ENCODE assay signal across 8 cellular contexts in the genomic region with DNA sequence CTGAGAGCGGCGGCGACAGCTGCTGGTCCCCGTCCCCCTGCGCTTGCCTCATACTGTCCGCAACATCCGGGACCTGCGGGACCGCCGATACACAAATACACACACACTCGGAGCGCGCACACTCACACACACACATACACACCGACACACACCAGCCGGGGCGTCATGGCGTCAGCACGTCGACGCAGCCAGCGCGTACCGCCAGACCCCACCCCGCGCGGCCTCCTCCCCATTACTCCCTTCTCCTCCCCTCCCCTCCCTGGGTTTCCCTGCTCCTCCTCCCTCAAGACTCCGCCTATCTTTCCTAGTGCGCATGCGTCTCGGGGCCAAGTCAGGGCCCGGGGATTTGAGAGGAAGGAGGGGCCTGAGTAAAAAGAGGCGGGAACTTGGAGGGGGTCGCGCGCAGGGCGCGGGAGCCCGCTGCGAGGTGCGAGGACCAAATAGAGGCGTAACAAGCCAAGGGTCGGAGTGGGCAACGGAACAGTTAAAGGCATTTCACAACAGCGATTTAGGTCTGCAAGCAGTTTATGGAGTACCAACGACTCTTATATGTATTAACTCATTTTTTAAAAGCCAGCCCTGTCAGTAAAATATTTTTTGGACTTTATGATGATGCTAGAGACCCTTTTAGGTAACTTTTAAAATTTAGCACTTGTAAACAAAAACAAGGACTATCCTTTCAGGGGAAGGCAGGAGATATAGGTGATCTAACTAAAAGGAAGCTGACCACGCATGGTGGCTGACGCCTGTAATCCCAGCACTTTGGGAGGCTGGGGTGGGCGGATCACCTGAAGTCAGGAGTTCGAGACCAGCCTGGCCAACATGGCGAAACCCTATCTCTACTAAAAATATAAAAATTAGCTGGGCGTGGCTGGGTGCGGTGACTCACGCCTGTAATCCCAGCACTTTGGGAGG. TPM values are rescaled to one million over a fixed set of nuclear protein-coding genes. Genes with fewer than 3 reads are reported as not detected.
A peak's percentile ranks its signal among the peaks of the same experiment; 100 is the strongest.
DNase-seq lines count a peak whose midpoint lies in the region; ATAC-seq, FAIRE-seq and TF ChIP-seq lines count a peak whose summit lies in the region.

A gene (minus strand): TSS at position 165 of the 915 bp plus-strand sequence. CDS start 55,287 bp downstream, outside the sequence.

- 16 to 17% methylated on average over 49 to 53 of the region's 53 CpGs for WGBS in heart right ventricle, 2 donors

- FAIRE-seq in GM12891 (lab: Jason Lieb, UNC): peak; percentile 99

- TF ChIP-seq CTCF in heart right ventricle (IDR thresholded peaks at IDR 0.05) (no peak), upper lobe of right lung (IDR thresholded peaks at IDR 0.05) (no peak)

- H3K27me3 ChIP-seq in heart right ventricle (no peaks in the 10 kb centered on the region), upper lobe of right lung (no peaks in the 10 kb centered on the region)

- peaks cover 0 to 53% (median 40%) of the 10 kb centered on the region in 9 donors for H3K4me1 ChIP-seq in heart right ventricle
- H3K4me1 ChIP-seq in upper lobe of right lung: peaks cover 32% of the 10 kb centered on the region

- H3K9me3 ChIP-seq in heart right ventricle: no peaks in the 10 kb centered on the region
- no peaks in the 10 kb centered on the region for H3K9me3 ChIP-seq in upper lobe of right lung

- peaks cover 0 to 25% (median 0%) of the 10 kb centered on the region in 9 donors for H3K36me3 ChIP-seq in heart right ventricle
- peaks cover 14% of the 10 kb centered on the region for H3K36me3 ChIP-seq in upper lobe of right lung

- ATAC-seq in HG02852 (IDR thresholded peaks at IDR 0.05; ENCODE audit: unreplicated experiment) (peak; percentile 75), heart right ventricle (peak; percentile 97 to 99 (median 98)), upper lobe of right lung (peak; percentile 99)

- H3K4me3 ChIP-seq in heart right ventricle (peak within 1 kb of the TSS; percentile 65 to 82 (median 72)), upper lobe of right lung (peak within 1 kb of the TSS; percentile 77)

- intact Hi-C loops in T-helper 1 cell treated with Interleukin-12 subunit alpha and Interleukin-12 subunit beta and Interleukin-4 antibody, amounts not matched to agents 30 ng/mL and 1 ng/mL, for 36 hours (cut with micrococcal nuclease): loop anchor here (1.0 to 10.0 kb wide), 15 partner anchors 10 to 843 kb away; a partner anchor contains a TSS
- intact Hi-C loops in heart right ventricle (cut with DNase I) (loop anchor here in 5 of 10 donors (5.0 to 10.0 kb wide), 5 partner anchors 36 to 106 kb away; no protein-coding TSS in a partner anchor), posterior vena cava (cut with DNase I) (loop anchor here in 1 of 2 donors (10.0 kb wide), 1 partner anchor 63 kb away; no protein-coding TSS in a partner anchor), upper lobe of right lung (cut with DNase I) (no loop called here)

- peak; percentile 86 for DNase-seq in GM12891 (ENCODE audit: insufficient read length, low spot score)
- peak; percentile 92 for DNase-seq in NCI-H146 treated with DMSO at 0.1 percent for 48 hours (lab: John Stamatoyannopoulos, UW; ENCODE audit: unreplicated experiment)
- peak; percentile 100 for DNase-seq in amniotic epithelial cell (ENCODE audit: low read depth)
- peak; percentile 99 to 100 for DNase-seq in heart right ventricle
- peak; percentile 100 for DNase-seq in posterior vena cava (ENCODE audit: low spot score)
- peak; percentile 100 for DNase-seq in upper lobe of right lung

- H3K27ac ChIP-seq in heart right ventricle (peak within 1 kb of the TSS; percentile 93 to 98 (median 97)), upper lobe of right lung (peak within 1 kb of the TSS; percentile 96)

- peak; percentile 48; the same call in 1 of the 2 replicates for TF ChIP-seq POLR2A in GM12891 (IDR thresholded peaks at IDR 0.05; ENCODE audit: low read depth, low read length)

TF ChIP-seq in GM12891, 5 proteins besides CTCF, POLR2A, EP300 and RAD21:
- TF ChIP-seq POLR2AphosphoS5 (IDR thresholded peaks at IDR 0.05; ENCODE audit: low read depth, low read length) (peak; percentile 25; the same call in 1 of the 2 replicates), TAF1 (IDR thresholded peaks at IDR 0.05; ENCODE audit: low read depth, low read length) (no peak; the same call in 1 of the 2 replicates), POU2F2 (IDR thresholded peaks at IDR 0.05; ENCODE audit: low read depth, low read length) (0 out of 2 replicates have a peak, but pooled peaks have one; percentile 51)

RNA-seq across cellular contexts. Expression of the gene that starts here (rescaled TPM):
- polyA plus RNA-seq in GM12891 (2012; ENCODE audit: low read depth, missing spikeins): 28.1 TPM
- total RNA-seq in T-helper 1 cell treated with Interleukin-12 subunit alpha and Interleukin-12 subunit beta and Interleukin-4 antibody, amounts not matched to agents 30 ng/mL and 1 ng/mL, for 36 hours: 57.9 and 72.2 TPM in 2 replicates
- total RNA-seq in heart right ventricle: 10 to 100 TPM; 39.8 to 79.9 (median 67.7) TPM
- 10 to 100 TPM; 42.4 to 44.5 TPM for polyA plus RNA-seq in heart right ventricle
- total RNA-seq in posterior vena cava: 100 to 1,000 TPM; 117 to 130 TPM
- total RNA-seq in upper lobe of right lung: 87.3 TPM

Comparison
In these comparisons a context has a peak if more than half of its experiments do, and no peak if none do; other contexts are left out.
1. Peak in every context shown above with its lines: DNase-seq, ATAC-seq, H3K4me3 ChIP-seq and H3K27ac ChIP-seq.